Comparison of ENCODE assay signal across 10 cellular contexts in the genomic region with DNA sequence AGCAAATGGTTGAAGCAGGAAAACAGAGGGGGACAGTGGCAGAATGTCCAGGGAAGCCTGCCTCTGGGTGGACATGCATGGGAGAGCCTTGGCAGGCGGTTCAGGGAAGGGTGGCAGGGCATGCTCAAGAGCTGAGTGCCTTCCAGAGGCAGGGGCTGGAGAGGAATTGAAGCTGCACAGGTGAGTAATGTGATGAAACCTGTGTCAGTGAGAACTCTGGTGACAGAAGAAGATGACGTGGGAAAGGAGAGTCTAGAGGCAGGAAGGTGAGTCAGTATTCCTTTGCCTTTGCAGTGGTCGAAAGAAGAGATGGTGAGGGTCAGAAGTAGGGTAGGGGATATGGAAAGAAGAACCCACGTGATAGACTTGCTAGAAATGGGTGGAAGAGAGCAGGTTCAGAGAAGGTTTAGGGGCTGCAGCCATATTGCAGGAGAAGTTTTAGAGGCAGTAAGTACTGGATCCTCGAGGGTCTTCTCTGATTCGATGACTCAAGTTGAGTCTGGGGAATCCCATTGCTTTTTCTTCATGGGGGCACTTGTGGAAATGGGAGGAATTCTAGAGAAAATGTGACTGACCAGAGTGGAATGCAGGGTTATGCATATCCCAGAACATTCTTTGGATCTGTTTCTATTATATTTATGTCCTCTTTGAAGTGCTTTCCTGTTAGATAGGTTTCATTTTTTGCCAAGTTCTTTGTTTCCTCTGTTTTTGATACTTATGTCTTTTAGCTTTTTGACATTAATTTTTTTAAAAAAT. TPM values are rescaled to one million over a fixed set of nuclear protein-coding genes. Genes with fewer than 3 reads are reported as not detected.
A peak's percentile ranks its signal among the peaks of the same experiment; 100 is the strongest.
DNase-seq lines count a peak whose midpoint lies in the region; FAIRE-seq and TF ChIP-seq lines count a peak whose summit lies in the region.
"Had no signal": no experiment of that assay in that cellular context is flagged by ENCODE, and none has a peak within 500 bp of the region (broad histone marks: within the 10 kb centered on the region; RNA-seq: fewer than 3 reads in every experiment).

No MANE protein-coding gene starts in this region.

- H3K4me1 ChIP-seq in breast epithelium, result no peaks in the 10 kb centered on the region

- DNase-seq in MCF 10A (ENCODE audit: unreplicated experiment), result peak; percentile 27
- no peak for DNase-seq in breast epithelium (ENCODE audit: low spot score in 2 of 2)
- peak; percentile 21 for DNase-seq in amniotic stem cell (lab: John Stamatoyannopoulos, UW)
- DNase-seq in kidney epithelial cell (ENCODE audit: low read depth), result peak; percentile 37
- peak; percentile 33 for DNase-seq in urothelium cell line (ENCODE audit: low spot score)
- DNase-seq in NCI-H2107 treated with DMSO at 0.1 percent for 48 hours (lab: John Stamatoyannopoulos, UW; ENCODE audit: unreplicated experiment), result no peak
- no peak for DNase-seq in NK-92 (lab: John Stamatoyannopoulos, UW; ENCODE audit: unreplicated experiment)
- DNase-seq in inferior parietal cortex (ENCODE audit: extremely low spot score), result no peak

- no peak for TF ChIP-seq CTCF in MCF 10A (IDR thresholded peaks at IDR 0.05; ENCODE audit: unreplicated experiment)
- TF ChIP-seq CTCF in breast epithelium (IDR thresholded peaks at IDR 0.05), result no peak
- no peak for TF ChIP-seq CTCF in kidney epithelial cell (IDR thresholded peaks at IDR 0.05; ENCODE audit: insufficient read depth, low read length, poor library complexity, severe bottlenecking)

- POLR2A ChIA-PET in MCF 10A (lab: Yijun Ruan, JAX), result no interaction called here

- FAIRE-seq in urothelium cell line (lab: Jason Lieb, UNC), result no peak
- FAIRE-seq: H1 had no signal

- peaks cover 14% of the 10 kb centered on the region for H3K4me1 Mint-ChIP-seq in MCF 10A (ENCODE audit: insufficient read depth, unreplicated experiment)

- CTCF ChIA-PET in MCF 10A (lab: Yijun Ruan, JAX), result interaction anchor here (0.8 to 0.9 kb wide), 2 partner anchors 81 to 153 kb away, joined by 3 to 4 read pairs; no protein-coding TSS in a partner anchor

- intact Hi-C loops in MCF 10A (cut with micrococcal nuclease), result no loop called here
- intact Hi-C loops in breast epithelium (cut with DNase I; ENCODE audit: low total_unique reads), result no loop called here

- H3K36me3 Mint-ChIP-seq in MCF 10A (ENCODE audit: insufficient read depth, unreplicated experiment), result peaks cover 58% of the 10 kb centered on the region

- no peaks in the 10 kb centered on the region for H3K27me3 ChIP-seq in breast epithelium
- no peaks in the 10 kb centered on the region for H3K27me3 ChIP-seq in kidney epithelial cell (ENCODE audit: control insufficient read depth, insufficient read depth, low read length)

- TF ChIP-seq POLR2A in breast epithelium (IDR thresholded peaks at IDR 0.05), result no peak

- H3K27me3 Mint-ChIP-seq in MCF 10A (ENCODE audit: insufficient read depth, unreplicated experiment), result no peaks in the 10 kb centered on the region

- H3K4me3 ChIP-seq in breast epithelium (no peak overlapping the region), kidney epithelial cell (ENCODE audit: low read depth, low read length) (no peak overlapping the region)

- no peak overlapping the region for H3K27ac ChIP-seq in breast epithelium
- H3K27ac ChIP-seq: C4-2B had no signal

- H3K9me3 ChIP-seq in breast epithelium, result no peaks in the 10 kb centered on the region

- no peaks in the 10 kb centered on the region for H3K9me3 Mint-ChIP-seq in MCF 10A (ENCODE audit: unreplicated experiment)

- H3K36me3 ChIP-seq in breast epithelium (peaks cover 4% of the 10 kb centered on the region), kidney epithelial cell (ENCODE audit: control insufficient read depth, insufficient read depth, low read length) (no peaks in the 10 kb centered on the region)

- H3K27ac Mint-ChIP-seq in MCF 10A (ENCODE audit: low read depth, unreplicated experiment), result peak overlapping the region; percentile 65

- no peak overlapping the region for H3K4me3 Mint-ChIP-seq in MCF 10A (ENCODE audit: unreplicated experiment)

- BruUV-seq in MCF 10A (replicated peaks; lab: Mats Ljungman, UMichigan), result no TSS peak

RNA-seq across cellular contexts. Expression of gene TMEM87B, which starts 37.4 kb away (rescaled TPM):
- total RNA-seq in MCF 10A (2022) (29.1 and 39.2 TPM in 2 replicates), breast epithelium (10 to 100 TPM; 16.2 to 52.0 (median 38.3) TPM), kidney epithelial cell (20.5 and 24.5 TPM in 2 replicates)

RNA-seq across cellular contexts. Expression of gene FBLN7, which starts 45.7 kb away (rescaled TPM):
- 0.07 and 0.14 TPM in 2 replicates for total RNA-seq in MCF 10A (2022)
- 10 to 100 TPM in 2 of 3 donors, 1 to 10 TPM in 1; 9.2 to 15.7 (median 11.0) TPM for total RNA-seq in breast epithelium
- total RNA-seq in kidney epithelial cell, result 0.14 and 1.0 TPM in 2 replicates

Comparison
In these comparisons a context has a peak if more than half of its experiments do, and no peak if none do; other contexts are left out.
1. DNase-seq: peak in MCF 10A (single experiment), amniotic stem cell (single experiment), kidney epithelial cell (single experiment) and urothelium cell line (single experiment); none in breast epithelium (0 of 2), NCI-H2107 treated with DMSO at 0.1 percent for 48 hours (single experiment), NK-92 (single experiment) and inferior parietal cortex (single experiment).